12 cellular contexts compared by ENCODE assay signal in the genomic region with DNA sequence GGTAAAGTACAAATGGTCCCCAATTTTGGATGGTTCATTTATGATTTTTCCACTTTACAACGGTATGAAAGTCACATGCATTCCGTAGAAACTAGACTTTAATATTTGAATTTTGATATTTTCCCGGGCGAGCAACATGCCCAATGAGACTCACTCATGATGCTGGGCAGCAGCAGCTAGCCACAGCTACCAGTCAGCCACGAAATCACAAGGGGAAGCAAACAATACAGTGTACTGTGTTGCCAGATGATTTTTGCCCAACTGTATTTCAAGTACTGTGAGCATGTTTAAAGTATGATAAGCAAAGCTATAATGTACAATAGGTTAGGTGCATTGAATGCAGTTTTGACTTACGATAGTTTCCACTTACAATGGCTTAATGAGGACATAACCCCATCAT.
DNase-seq lines count a peak whose midpoint lies in the region; ATAC-seq lines count a peak whose summit lies in the region.
"Had no signal": no experiment of that assay in that cellular context is flagged by ENCODE, and none has a peak within 500 bp of the region (broad histone marks: within the 10 kb centered on the region; RNA-seq: fewer than 3 reads in every experiment).

No MANE protein-coding gene starts in this region.

- DNase-seq in NCI-H345 (lab: John Stamatoyannopoulos, UW), result peak; percentile 27
- DNase-seq in NCI-H345 treated with DMSO at 0.1 percent for 48 hours (lab: John Stamatoyannopoulos, UW; ENCODE audit: unreplicated experiment), result no peak
- peak; percentile 7 for DNase-seq in NCI-H69 (lab: John Stamatoyannopoulos, UW)
- peak; percentile 37 for DNase-seq in epidermal melanocyte (ENCODE audit: insufficient read length, low spot score)
- DNase-seq in HT-29 (ENCODE audit: low spot score), result no peak
- DNase-seq in stimulated activated CD4-positive, alpha-beta T cell treated with anti-CD3 and anti-CD28 coated beads, Interleukin-2, amount 100 ng/mL, for 48 hours, result no peak
- DNase-seq: BE2C; CD4-positive, alpha-beta memory T cell; COR-L47; DMS153 had no signal

- no peak for ATAC-seq in GM19324 (IDR thresholded peaks at IDR 0.05; ENCODE audit: low FRiP score, unreplicated experiment)
- ATAC-seq: GM12878 had no signal

Comparison
In these comparisons a context has a peak if more than half of its experiments do, and no peak if none do; other contexts are left out.
1. DNase-seq: peak in NCI-H345 (single experiment), NCI-H69 (single experiment) and epidermal melanocyte (single experiment); none in NCI-H345 treated with DMSO at 0.1 percent for 48 hours (single experiment), HT-29 (single experiment) and stimulated activated CD4-positive, alpha-beta T cell treated with anti-CD3 and anti-CD28 coated beads, Interleukin-2, amount 100 ng/mL, for 48 hours (0 of 2).